In the genomic region with DNA sequence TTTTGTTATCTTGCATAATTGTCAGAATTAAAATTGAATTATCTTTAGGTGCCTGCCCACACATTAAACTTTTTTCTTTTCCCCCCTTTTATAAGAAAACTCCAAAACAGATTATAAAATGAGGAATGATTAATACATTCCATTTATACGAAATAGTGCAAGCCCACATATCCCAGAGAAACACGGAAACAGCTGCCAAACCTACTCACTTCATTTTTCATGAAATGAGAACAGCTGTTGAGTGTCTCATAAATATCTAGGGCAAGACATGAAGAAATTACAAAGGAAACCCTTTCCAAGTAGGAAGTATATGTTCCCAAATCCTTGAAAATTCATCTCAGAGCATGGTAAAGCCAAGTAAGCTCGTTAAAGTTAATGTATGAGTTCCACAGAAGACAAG, we compare ENCODE assay signal across 4 cellular contexts.
"Had no signal": no experiment of that assay in that cellular context is flagged by ENCODE, and none has a peak within 500 bp of the region (broad histone marks: within the 10 kb centered on the region; RNA-seq: fewer than 3 reads in every experiment).

No MANE protein-coding gene starts in this region.

- H3K4me3 ChIP-seq: GM23338 had no signal

- H2AFZ ChIP-seq: GM23338 had no signal

- DNase-seq: H9, HCEC 1CT, IMR-90 had no signal

- H3K4me2 ChIP-seq: GM23338 had no signal
